9 cellular contexts compared by ENCODE assay signal in genomic region chr3:184813357-184813756, GRCh38. TPM values are rescaled to one million over a fixed set of nuclear protein-coding genes. Genes with fewer than 3 reads are reported as not detected.
A peak's percentile ranks its signal among the peaks of the same experiment; 100 is the strongest.
DNase-seq lines count a peak whose midpoint lies in the region; ATAC-seq and TF ChIP-seq lines count a peak whose summit lies in the region.
"Had no signal": no experiment of that assay in that cellular context is flagged by ENCODE, and none has a peak within 500 bp of the region (broad histone marks: within the 10 kb centered on the region; RNA-seq: fewer than 3 reads in every experiment).

No MANE protein-coding gene starts in this region.

- no peak for TF ChIP-seq CTCF in Peyer's patch (IDR thresholded peaks at IDR 0.05)
- no peak for TF ChIP-seq CTCF in fibroblast of lung (conservative IDR thresholded peaks at IDR 0.05 in 1 of 2, IDR thresholded peaks at IDR 0.05 in 1 of 2; ENCODE audit: low read depth in 1 of 2, low read length in 2 of 2)

- H3K27ac Mint-ChIP-seq in T-helper 2 cell treated with Interferon-gamma antibody and Interleukin-4, amounts not matched to agents 5 μg/mL and 100 μg/mL, for 36 hours: peak overlapping the region; percentile 49

- H3K36me3 ChIP-seq in Peyer's patch (no peaks in the 10 kb centered on the region), fibroblast of lung (ENCODE audit: control insufficient read depth, insufficient read depth, low read length) (peaks cover 2% of the 10 kb centered on the region), skeletal muscle tissue (ENCODE audit: control insufficient read depth in 3 of 3, insufficient read depth in 3 of 3, low read length in 3 of 3) (no peaks in the 10 kb centered on the region)

- H3K4me3 ChIP-seq in Peyer's patch: peak overlapping the region in 3 of 4 donors; percentile 77 to 84 (median 78)
- peak overlapping the region; percentile 88 to 95 (median 92) for H3K4me3 ChIP-seq in fibroblast of lung (replicated peaks in 1 of 4; ENCODE audit: control extremely low read depth in 1 of 4, insufficient read depth in 1 of 4, low read depth in 3 of 4, low read length in 4 of 4)
- peak overlapping the region; percentile 90 to 98 (median 91) for H3K4me3 ChIP-seq in skeletal muscle tissue (ENCODE audit: low read length in 3 of 3)

- H3K27ac ChIP-seq in Peyer's patch: no peak overlapping the region
- H3K27ac ChIP-seq in fibroblast of lung (ENCODE audit: insufficient read depth, low read length): no peak overlapping the region
- peak overlapping the region; percentile 89 for H3K27ac ChIP-seq in skeletal muscle tissue (ENCODE audit: low read depth, low read length)

- no peak for TF ChIP-seq POLR2A in Peyer's patch (IDR thresholded peaks at IDR 0.05)

- peaks cover 2% of the 10 kb centered on the region for H3K27me3 Mint-ChIP-seq in T-helper 2 cell treated with Interferon-gamma antibody and Interleukin-4, amounts not matched to agents 5 μg/mL and 100 μg/mL, for 36 hours (ENCODE audit: low read depth)

- H3K27me3 ChIP-seq in Peyer's patch (no peaks in the 10 kb centered on the region), fibroblast of lung (ENCODE audit: control insufficient read depth, insufficient read depth, low read length) (no peaks in the 10 kb centered on the region), skeletal muscle tissue (ENCODE audit: control insufficient read depth in 3 of 3, insufficient read depth in 3 of 3, low read length in 3 of 3) (no peaks in the 10 kb centered on the region)

- H3K4me1 Mint-ChIP-seq in T-helper 2 cell treated with Interferon-gamma antibody and Interleukin-4, amounts not matched to agents 5 μg/mL and 100 μg/mL, for 36 hours (ENCODE audit: low read depth): peaks cover 59% of the 10 kb centered on the region

- H3K79me2 ChIP-seq in fibroblast of lung (ENCODE audit: control insufficient read depth, insufficient read depth, low read length): peaks cover 13% of the 10 kb centered on the region

- H4K20me1 ChIP-seq in fibroblast of lung (ENCODE audit: control insufficient read depth, extremely low read depth, insufficient read depth, low read length): no peaks in the 10 kb centered on the region

- H3K4me3 Mint-ChIP-seq in T-helper 2 cell treated with Interferon-gamma antibody and Interleukin-4, amounts not matched to agents 5 μg/mL and 100 μg/mL, for 36 hours: peak overlapping the region; percentile 91

- H3K4me1 ChIP-seq in Peyer's patch (peaks cover 0 to 10% (median 6%) of the 10 kb centered on the region in 4 donors), fibroblast of lung (ENCODE audit: control insufficient read depth, extremely low read depth, insufficient read depth, low read length) (peaks cover 7% of the 10 kb centered on the region), skeletal muscle tissue (ENCODE audit: control insufficient read depth in 3 of 3, insufficient read depth in 3 of 3, low read length in 3 of 3) (peaks cover 26 to 52% (median 35%) of the 10 kb centered on the region in 3 donors)

- peaks cover 25% of the 10 kb centered on the region for H3K36me3 Mint-ChIP-seq in T-helper 2 cell treated with Interferon-gamma antibody and Interleukin-4, amounts not matched to agents 5 μg/mL and 100 μg/mL, for 36 hours (ENCODE audit: low read depth)

- H3K9me3 ChIP-seq in Peyer's patch: no peaks in the 10 kb centered on the region
- no peaks in the 10 kb centered on the region for H3K9me3 ChIP-seq in fibroblast of lung (ENCODE audit: control insufficient read depth, insufficient read depth, low read depth, low read length)
- H3K9me3 ChIP-seq in skeletal muscle tissue (ENCODE audit: control insufficient read depth in 3 of 3, low read length in 3 of 3): no peaks in the 10 kb centered on the region

- ATAC-seq in HG03280 (IDR thresholded peaks at IDR 0.05; ENCODE audit: unreplicated experiment): no peak

- H2AFZ ChIP-seq in fibroblast of lung (ENCODE audit: low read length): no peak overlapping the region

- no peaks in the 10 kb centered on the region for H3K9me3 Mint-ChIP-seq in T-helper 2 cell treated with Interferon-gamma antibody and Interleukin-4, amounts not matched to agents 5 μg/mL and 100 μg/mL, for 36 hours

- DNase-seq in T-helper 2 cell treated with Interferon-gamma antibody and Interleukin-4, amounts not matched to agents 5 μg/mL and 100 μg/mL, for 36 hours (ENCODE audit: low spot score): no peak
- no peak for DNase-seq in T-helper 2 cell
- DNase-seq in Peyer's patch: no peak
- DNase-seq in fibroblast of lung (ENCODE audit: low read depth in 2 of 2): no peak
- no peak for DNase-seq in stimulated activated CD4-positive, alpha-beta T cell treated with anti-CD3 and anti-CD28 coated beads, Interleukin-2, amount 100 ng/mL, for 48 hours
- no peak for DNase-seq in islet precursor cell
- DNase-seq: ACHN had no signal

- peak overlapping the region; percentile 98 for H3K4me2 ChIP-seq in fibroblast of lung (ENCODE audit: extremely low read depth, insufficient read depth, low read length)

- H3K9ac ChIP-seq in fibroblast of lung (ENCODE audit: insufficient read depth, low read length) (no peak overlapping the region), skeletal muscle tissue (ENCODE audit: low read depth in 1 of 3, low read length in 3 of 3) (peak overlapping the region in 2 of 3 donors; percentile 87 to 93)

RNA-seq across cellular contexts. Expression of gene VPS8, which starts 1.4 kb away (rescaled TPM):
- total RNA-seq in Peyer's patch (100 to 1,000 TPM in 1 of 4 donors, 10 to 100 TPM in 3; 49.7 to 109 (median 74.3) TPM), fibroblast of lung (78.6 and 99.4 TPM in 2 replicates), skeletal muscle tissue (316 TPM)
- 21.4 and 24.9 TPM in 2 replicates for polyA plus RNA-seq in fibroblast of lung
- polyA plus RNA-seq in fibroblast of lung (2012): 14.7 and 15.6 TPM in 2 replicates
- 11.5 and 31.2 TPM in 2 replicates for polyA minus RNA-seq in fibroblast of lung (ENCODE audit: low replicate concordance)
